Comparison of ENCODE assay signal across 34 cellular contexts in the genomic region with DNA sequence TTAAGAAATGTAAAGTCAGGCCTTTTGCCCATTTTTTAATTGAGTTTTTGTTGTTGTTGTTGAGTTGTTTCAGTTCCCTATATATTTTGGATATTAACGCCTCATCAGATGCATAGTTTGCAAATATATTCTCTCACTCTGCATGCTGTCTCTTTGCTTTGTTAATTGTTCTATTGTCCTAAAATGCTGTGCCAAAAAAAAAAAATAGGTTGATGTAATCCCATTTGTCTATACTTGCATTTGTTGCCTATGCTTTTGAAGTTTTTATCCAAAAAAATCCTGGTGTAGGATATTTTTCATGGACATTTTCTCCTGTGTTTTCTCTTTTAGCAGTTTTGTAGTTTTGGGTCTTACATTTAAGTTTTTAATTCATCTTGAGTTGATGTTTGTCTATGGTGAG.
"Had no signal": no experiment of that assay in that cellular context is flagged by ENCODE, and none has a peak within 500 bp of the region (broad histone marks: within the 10 kb centered on the region; RNA-seq: fewer than 3 reads in every experiment).

No MANE protein-coding gene starts in this region.

- DNase-seq: Karpas-422, Kasumi-1, KG1, MG63, MM.1S, MV-4-11, NCI-H1048, NCI-H1092, NCI-H1092 treated with DMSO at 0.1 percent for 48 hours, NCI-H1105, NCI-H1105 treated with DMSO at 0.1 percent for 48 hours, NCI-H1417, NCI-H1417 treated with DMSO at 0.1 percent for 48 hours, NCI-H1436, NCI-H1436 treated with DMSO at 0.1 percent for 48 hours, NCI-H146, NCI-H1694, NCI-H1694 treated with DMSO at 0.1 percent for 48 hours, NCI-H187, NCI-H187 treated with DMSO at 0.1 percent for 48 hours, NCI-H1930, NCI-H2029, NCI-H2029 treated with DMSO at 0.1 percent for 48 hours, NCI-H2081, NCI-H2081 treated with DMSO at 0.1 percent for 48 hours, NCI-H2107, NCI-H2171, NCI-H2171 treated with DMSO at 0.1 percent for 48 hours, NCI-H2227 treated with DMSO at 0.1 percent for 48 hours, NCI-H226, NCI-H345, NCI-H446, NCI-H446 treated with DMSO at 0.1 percent for 48 hours, NCI-H510A had no signal
